In genomic region chr6:2149370-2150006, GRCh38 we compare ENCODE assay signal across 16 cellular contexts.
"Had no signal": no experiment of that assay in that cellular context is flagged by ENCODE, and none has a peak within 500 bp of the region (broad histone marks: within the 10 kb centered on the region; RNA-seq: fewer than 3 reads in every experiment).

No MANE protein-coding gene starts in this region.

- H3K27ac Mint-ChIP-seq: activated naive CD8-positive, alpha-beta T cell; activated T-cell treated with anti-CD3 and anti-CD28 coated beads, Interleukin-2, amount 50 U/mL, for 24 hours; activated T-helper 17 cell treated with anti-CD3 and anti-CD28 coated beads, Interleukin-2, amount 50 U/mL, for 72 hours; effector memory CD8-positive, alpha-beta T cell; naive thymus-derived CD4-positive, alpha-beta T cell; progenitor cell of endocrine pancreas had no signal

- H3K4me1 Mint-ChIP-seq: activated T-helper 17 cell treated with anti-CD3 and anti-CD28 coated beads, Interleukin-2, amount 50 U/mL, for 72 hours had no signal

- H3K4me3 Mint-ChIP-seq: activated naive CD8-positive, alpha-beta T cell; activated T-cell treated with anti-CD3 and anti-CD28 coated beads, Interleukin-2, amount 50 U/mL, for 24 hours; activated T-helper 17 cell treated with anti-CD3 and anti-CD28 coated beads, Interleukin-2, amount 50 U/mL, for 72 hours; central memory CD8-positive, alpha-beta T cell; effector memory CD8-positive, alpha-beta T cell; naive thymus-derived CD4-positive, alpha-beta T cell had no signal

- H3K27me3 Mint-ChIP-seq: activated naive CD8-positive, alpha-beta T cell; activated T-cell treated with anti-CD3 and anti-CD28 coated beads, Interleukin-2, amount 50 U/mL, for 24 hours; activated T-helper 17 cell treated with anti-CD3 and anti-CD28 coated beads, Interleukin-2, amount 50 U/mL, for 72 hours; central memory CD8-positive, alpha-beta T cell; effector memory CD8-positive, alpha-beta T cell; progenitor cell of endocrine pancreas had no signal

- ATAC-seq: activated T-helper 17 cell treated with anti-CD3 and anti-CD28 coated beads, Interleukin-2, amount 50 U/mL, for 72 hours; effector memory CD8-positive, alpha-beta T cell; heart left ventricle; left lobe of liver; naive thymus-derived CD4-positive, alpha-beta T cell; stimulated activated naive CD8-positive, alpha-beta T cell treated with anti-CD3 and anti-CD28 coated beads, Interleukin-15, Interleukin-2, amounts not matched to agents 100 U/mL and 50 U/mL, for 24 hours; upper lobe of right lung had no signal

- H3K9me3 Mint-ChIP-seq: activated T-cell treated with anti-CD3 and anti-CD28 coated beads, Interleukin-2, amount 50 U/mL, for 24 hours; central memory CD8-positive, alpha-beta T cell; effector memory CD8-positive, alpha-beta T cell; naive thymus-derived CD4-positive, alpha-beta T cell had no signal

- DNase-seq: activated CD4-positive, CD25-positive, alpha-beta regulatory T cell treated with anti-CD3 and anti-CD28 coated beads, Interleukin-2, amount 50 U/mL, for 72 hours; activated T-cell treated with anti-CD3 and anti-CD28 coated beads, Interleukin-2, amount 50 U/mL, for 24 hours; adrenal gland; effector memory CD8-positive, alpha-beta T cell; heart left ventricle; kidney; naive thymus-derived CD4-positive, alpha-beta T cell; stimulated activated CD4-positive, alpha-beta T cell treated with anti-CD3 and anti-CD28 coated beads, Interleukin-12 subunit alpha, Interleukin-12 subunit beta, amount 100 ng/mL, for 4 hours; stimulated activated CD4-positive, alpha-beta T cell treated with anti-CD3 and anti-CD28 coated beads, Interleukin-4, amount 100 ng/mL, for 4 hours; stimulated activated naive CD8-positive, alpha-beta T cell treated with anti-CD3 and anti-CD28 coated beads, Interleukin-15, Interleukin-2, amounts not matched to agents 100 U/mL and 50 U/mL, for 24 hours; upper lobe of right lung had no signal
